25 cellular contexts compared by ENCODE assay signal in the genomic region with DNA sequence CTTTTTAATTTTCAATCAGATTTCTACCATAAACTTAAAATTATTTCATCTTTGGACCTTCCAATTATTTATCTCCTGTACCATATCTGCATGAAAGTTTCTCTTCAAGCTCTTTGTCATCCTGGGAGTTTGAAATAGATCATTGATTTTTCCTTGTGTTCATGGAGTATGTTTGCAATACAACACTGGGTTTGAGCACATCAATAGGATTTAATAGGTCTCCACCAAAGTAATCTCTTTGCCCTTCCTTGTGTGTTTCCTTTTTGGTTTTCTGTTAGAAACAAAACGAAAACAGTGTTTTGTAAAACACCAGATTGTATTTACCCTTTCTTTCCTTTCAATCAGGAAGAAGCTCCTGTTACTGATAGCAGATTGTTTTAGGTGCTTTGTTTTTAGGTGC. TPM values are rescaled to one million over a fixed set of nuclear protein-coding genes. Genes with fewer than 3 reads are reported as not detected.
DNase-seq lines count a peak whose midpoint lies in the region; ATAC-seq, FAIRE-seq and TF ChIP-seq lines count a peak whose summit lies in the region.
"Had no signal": no experiment of that assay in that cellular context is flagged by ENCODE, and none has a peak within 500 bp of the region (broad histone marks: within the 10 kb centered on the region; RNA-seq: fewer than 3 reads in every experiment).

No MANE protein-coding gene starts in this region.

- H2AFZ ChIP-seq in HepG2 (ENCODE audit: low read length) = no peak overlapping the region

- H3K27ac Mint-ChIP-seq in activated CD4-positive, alpha-beta T cell treated with anti-CD3 and anti-CD28 coated beads for 36 hours = peak overlapping the region; percentile 25
- peak overlapping the region; percentile 12 for H3K27ac Mint-ChIP-seq in progenitor cell of endocrine pancreas
- H3K27ac Mint-ChIP-seq: CD14-positive monocyte had no signal

- peak overlapping the region; percentile 52 for H3K27ac ChIP-seq in HepG2 (ENCODE audit: extremely low read length, insufficient read depth, low read length)
- H3K27ac ChIP-seq in right lobe of liver = no peak overlapping the region
- H3K27ac ChIP-seq: BLaER1 had no signal

- H3K27me3 Mint-ChIP-seq in activated CD4-positive, alpha-beta T cell treated with anti-CD3 and anti-CD28 coated beads for 36 hours = no peaks in the 10 kb centered on the region
- no peaks in the 10 kb centered on the region for H3K27me3 Mint-ChIP-seq in progenitor cell of endocrine pancreas
- H3K27me3 Mint-ChIP-seq: CD8-positive, alpha-beta memory T cell had no signal

- no TSS peak for BruUV-seq in HepG2 (replicated peaks; lab: Mats Ljungman, UMichigan)

- H3K4me1 ChIP-seq in HepG2 (ENCODE audit: insufficient read depth, low read length) (peaks cover 60% of the 10 kb centered on the region), right lobe of liver (peaks cover 0 to 3% (median 0%) of the 10 kb centered on the region in 4 donors)

- peak; percentile 57 for FAIRE-seq in HepG2 (lab: Jason Lieb, UNC)
- peak; percentile 92 for FAIRE-seq in colon (lab: Jason Lieb, UNC)
- FAIRE-seq: GM12878, GM19239 had no signal

- TF ChIP-seq RAD21 in HepG2 (CRISPR knock-in tag; IDR thresholded peaks at IDR 0.05) = no peak

- H3K9ac ChIP-seq in HepG2 (ENCODE audit: insufficient read depth, low read depth, low read length) = no peak overlapping the region
- H3K9ac ChIP-seq: BLaER1 had no signal

- 15% methylated on average over 1 of the region's 1 CpG for WGBS in HepG2 (ENCODE audit: low lambda C conversion rate)
- 9% methylated on average over 1 of the region's 1 CpG for WGBS in right lobe of liver (ENCODE audit: insufficient coverage, low coverage, low lambda C conversion rate, missing lambda C conversion rate)

- ATAC-seq in activated CD4-positive, alpha-beta T cell treated with anti-CD3 and anti-CD28 coated beads for 36 hours = no peak
- peak; percentile 88 for ATAC-seq in HepG2
- ATAC-seq in right lobe of liver = no peak
- no peak for ATAC-seq in GM18520 (IDR thresholded peaks at IDR 0.05; ENCODE audit: unreplicated experiment)
- ATAC-seq: GM12878 had no signal

- CTCF ChIA-PET in activated CD4-positive, alpha-beta T cell treated with anti-CD3 and anti-CD28 coated beads for 36 hours (lab: Charles Lee) = no interaction called here
- CTCF ChIA-PET in HepG2 (lab: Yijun Ruan, JAX; ENCODE audit: low intra/inter-chr PET ratio, low total read pairs) = no interaction called here

- POLR2A ChIA-PET in activated CD4-positive, alpha-beta T cell treated with anti-CD3 and anti-CD28 coated beads for 36 hours (lab: Charles Lee) = no interaction called here
- POLR2A ChIA-PET in HepG2 (lab: Yijun Ruan, JAX) = interaction anchor here (1.0 kb wide), 1 partner anchor 39 kb away, joined by 4 read pairs; no protein-coding TSS in a partner anchor

- TF ChIP-seq EP300 in HepG2 (IDR thresholded peaks at IDR 0.05; ENCODE audit: low read depth in 2 of 2, low read length in 2 of 2) (peak in 1 of 2 experiments; percentile 24; a peak in 1 of 4 replicates), HepG2 (CRISPR knock-in tag; IDR thresholded peaks at IDR 0.05; ENCODE audit: borderline replicate concordance) (no peak)

- intact Hi-C loops in activated CD4-positive, alpha-beta T cell treated with anti-CD3 and anti-CD28 coated beads for 36 hours (cut with DNase I, micrococcal nuclease) = no loop called here
- intact Hi-C loops in HepG2 (cut with micrococcal nuclease; ENCODE audit: unreplicated experiment) = no loop called here
- intact Hi-C loops in right lobe of liver (cut with DNase I) = no loop called here

- peaks cover 58% of the 10 kb centered on the region for H3K79me2 ChIP-seq in HepG2 (ENCODE audit: insufficient read depth, low read length)

- H3K36me3 ChIP-seq in HepG2 (replicated peaks in 1 of 2; ENCODE audit: control insufficient read depth in 1 of 2, insufficient read depth in 2 of 2, low read length in 2 of 2) (peaks cover 2 to 3% of the 10 kb centered on the region in 2 experiments; a peak in 1 of 5 replicates), right lobe of liver (no peaks in the 10 kb centered on the region)

- TF ChIP-seq CTCF in HepG2 (CRISPR knock-in tag; IDR thresholded peaks at IDR 0.05) = no peak
- TF ChIP-seq CTCF in right lobe of liver (IDR thresholded peaks at IDR 0.05) = no peak
- TF ChIP-seq CTCF in progenitor cell of endocrine pancreas (IDR thresholded peaks at IDR 0.05; ENCODE audit: unreplicated experiment) = no peak

- peaks cover 12% of the 10 kb centered on the region for H4K20me1 ChIP-seq in HepG2 (ENCODE audit: insufficient read depth, low read length)

- peaks cover 12% of the 10 kb centered on the region for H3K36me3 Mint-ChIP-seq in activated CD4-positive, alpha-beta T cell treated with anti-CD3 and anti-CD28 coated beads for 36 hours (ENCODE audit: low read depth)
- peaks cover 10% of the 10 kb centered on the region for H3K36me3 Mint-ChIP-seq in progenitor cell of endocrine pancreas (ENCODE audit: insufficient read depth)

- TF ChIP-seq POLR2A in HepG2 (IDR thresholded peaks at IDR 0.05; ENCODE audit: insufficient read depth in 1 of 2, low read depth in 2 of 2, low read length in 2 of 2) (no peak), right lobe of liver (IDR thresholded peaks at IDR 0.05) (no peak)

- H3K4me3 Mint-ChIP-seq in activated CD4-positive, alpha-beta T cell treated with anti-CD3 and anti-CD28 coated beads for 36 hours = no peak overlapping the region
- H3K4me3 Mint-ChIP-seq in progenitor cell of endocrine pancreas (ENCODE audit: low read depth) = no peak overlapping the region
- H3K4me3 Mint-ChIP-seq: CD14-positive monocyte had no signal

- H3K27me3 ChIP-seq in HepG2 (ENCODE audit: control insufficient read depth in 1 of 2, insufficient read depth in 2 of 2, low read length in 2 of 2) (no peaks in the 10 kb centered on the region), right lobe of liver (no peaks in the 10 kb centered on the region)

- no peak overlapping the region for H3K4me3 ChIP-seq in HepG2 (replicated peaks in 1 of 3; ENCODE audit: insufficient read depth in 1 of 3, low read depth in 2 of 3, low read length in 3 of 3)
- no peak overlapping the region for H3K4me3 ChIP-seq in right lobe of liver
- H3K4me3 ChIP-seq: BLaER1, GM12878, HAP-1 had no signal

- H3K9me3 ChIP-seq in HepG2 (ENCODE audit: low read length) (no peaks in the 10 kb centered on the region), right lobe of liver (no peaks in the 10 kb centered on the region)
- H3K9me3 ChIP-seq: BLaER1, HAP-1 had no signal

- no peaks in the 10 kb centered on the region for H3K9me3 Mint-ChIP-seq in activated CD4-positive, alpha-beta T cell treated with anti-CD3 and anti-CD28 coated beads for 36 hours (ENCODE audit: low read depth)
- H3K9me3 Mint-ChIP-seq in progenitor cell of endocrine pancreas (ENCODE audit: low read depth) = peaks cover 15% of the 10 kb centered on the region
- H3K9me3 Mint-ChIP-seq: CD8-positive, alpha-beta memory T cell had no signal

- in situ Hi-C loops in HepG2 (cut with HindIII; ENCODE audit: extremely low pct_ligation_motif_present, low pct_unique_long_range_greater_than_20kb) = no loop called here

- H3K4me1 Mint-ChIP-seq in activated CD4-positive, alpha-beta T cell treated with anti-CD3 and anti-CD28 coated beads for 36 hours = peaks cover 31% of the 10 kb centered on the region
- H3K4me1 Mint-ChIP-seq in progenitor cell of endocrine pancreas (ENCODE audit: low read depth) = peaks cover 21% of the 10 kb centered on the region

- no peak for DNase-seq in activated CD4-positive, alpha-beta T cell treated with anti-CD3 and anti-CD28 coated beads for 36 hours
- DNase-seq in activated CD4-positive, alpha-beta T cell treated with anti-CD3 and anti-CD28 coated beads, Interleukin-2, amount 50 U/mL, for 1 hour = no peak
- DNase-seq in HepG2 (ENCODE audit: low spot score) = no peak
- DNase-seq in right lobe of liver = no peak
- DNase-seq in progenitor cell of endocrine pancreas (ENCODE audit: low spot score, unreplicated experiment) = no peak
- no peak for DNase-seq in hippocampal formation (lab: John Stamatoyannopoulos, UW)
- DNase-seq: 8988T; CD8-positive, alpha-beta memory T cell; COR-L47; DMS 273 treated with DMSO at 0.1 percent for 48 hours; DMS53; DND-41; EL had no signal

- H3K4me2 ChIP-seq in HepG2 (ENCODE audit: low read depth, low read length) = 0 out of 2 replicates have a peak overlapping the region, but pooled peaks have one; percentile 7
- H3K4me2 ChIP-seq: BLaER1 had no signal

RNA-seq across cellular contexts. Expression of gene FMR1, which starts 11.9 kb away (rescaled TPM):
- 10 to 100 TPM; 30.7 to 32.1 TPM for total RNA-seq in activated CD4-positive, alpha-beta T cell treated with anti-CD3 and anti-CD28 coated beads for 36 hours
- total RNA-seq in HepG2 (2016; rRNA removed; fragmentation: Illumina TruSeq; extraction: Trizol) (27.8 and 29.3 TPM in 2 replicates), right lobe of liver (10 to 100 TPM; 16.2 to 32.9 (median 21.5) TPM), progenitor cell of endocrine pancreas (68.3 and 70.8 TPM in 2 replicates)
- total RNA-seq in HepG2 (2016; cell fraction: cytosol; rRNA removed; fragmentation: Illumina TruSeq; extraction: Trizol; ENCODE audit: low read depth) = 7.1 and 8.2 TPM in 2 replicates
- 27.9 and 28.2 TPM in 2 replicates for total RNA-seq in HepG2 (2016; cell fraction: insoluble cytoplasmic fraction; rRNA removed; fragmentation: Illumina TruSeq; extraction: Trizol)
- 10.8 and 13.7 TPM in 2 replicates for total RNA-seq in HepG2 (2016; cell fraction: membrane; rRNA removed; fragmentation: Illumina TruSeq; extraction: Trizol)
- total RNA-seq in HepG2 (2016; cell fraction: nucleus; rRNA removed; fragmentation: Illumina TruSeq; extraction: Trizol) = 40.4 and 42.5 TPM in 2 replicates
- 47.1 and 49.6 TPM in 2 replicates for polyA plus RNA-seq in HepG2 (2011; rRNA removed)
- polyA plus RNA-seq in HepG2 (2011; cell fraction: cytosol; rRNA removed) = 13.5 and 21.4 TPM in 2 replicates
- 67.5 and 88.7 TPM in 2 replicates for polyA plus RNA-seq in HepG2 (2011; cell fraction: nucleus; rRNA removed)
- 58.7 and 86.7 TPM in 2 replicates for polyA plus RNA-seq in HepG2 (2012)
- 1.1 and 1.3 TPM in 2 replicates for polyA plus RNA-seq in HepG2 (2016; cell fraction: cytosol; fragmentation: Illumina TruSeq; extraction: Trizol; ENCODE audit: low read depth)
- 28.9 and 30.6 TPM in 2 replicates for polyA plus RNA-seq in HepG2 (2016; cell fraction: insoluble cytoplasmic fraction; fragmentation: Illumina TruSeq; extraction: Trizol; ENCODE audit: low read depth)
- polyA plus RNA-seq in HepG2 (2016; cell fraction: membrane; fragmentation: Illumina TruSeq; extraction: Trizol; ENCODE audit: low read depth) = 4.3 and 6.1 TPM in 2 replicates
- polyA plus RNA-seq in HepG2 (2016; cell fraction: nucleus; fragmentation: Illumina TruSeq; extraction: Trizol; ENCODE audit: insufficient read depth, low read depth) = 56.9 and 61.9 TPM in 2 replicates
- polyA minus RNA-seq in HepG2 (2011; rRNA and poly(A)+ RNA removed; ENCODE audit: low replicate concordance) = 19.4 and 22.9 TPM in 2 replicates
- 28.4 and 38.1 TPM in 2 replicates for polyA minus RNA-seq in HepG2 (2011; cell fraction: cytosol; rRNA and poly(A)+ RNA removed)
- 172 and 229 TPM in 2 replicates for polyA minus RNA-seq in HepG2 (2011; cell fraction: nucleus; rRNA and poly(A)+ RNA removed)

RNA-seq across cellular contexts. Expression of gene FMR1NB, which starts 57.5 kb away (rescaled TPM):
- not detected for total RNA-seq in activated CD4-positive, alpha-beta T cell treated with anti-CD3 and anti-CD28 coated beads for 36 hours
- total RNA-seq in HepG2 (2016; rRNA removed; fragmentation: Illumina TruSeq; extraction: Trizol) = not detected in 2 replicates
- not detected in 2 replicates for total RNA-seq in HepG2 (2016; cell fraction: cytosol; rRNA removed; fragmentation: Illumina TruSeq; extraction: Trizol; ENCODE audit: low read depth)
- total RNA-seq in HepG2 (2016; cell fraction: insoluble cytoplasmic fraction; rRNA removed; fragmentation: Illumina TruSeq; extraction: Trizol) = not detected in 2 replicates
- total RNA-seq in HepG2 (2016; cell fraction: membrane; rRNA removed; fragmentation: Illumina TruSeq; extraction: Trizol) = not detected in 2 replicates
- total RNA-seq in HepG2 (2016; cell fraction: nucleus; rRNA removed; fragmentation: Illumina TruSeq; extraction: Trizol) = not detected in 2 replicates
- polyA plus RNA-seq in HepG2 (2011; rRNA removed) = not detected in 2 replicates
- not detected in 2 replicates for polyA plus RNA-seq in HepG2 (2011; cell fraction: cytosol; rRNA removed)
- not detected in 2 replicates for polyA plus RNA-seq in HepG2 (2011; cell fraction: nucleus; rRNA removed)
- not detected in 2 replicates for polyA plus RNA-seq in HepG2 (2012)
- polyA plus RNA-seq in HepG2 (2016; cell fraction: cytosol; fragmentation: Illumina TruSeq; extraction: Trizol; ENCODE audit: low read depth) = not detected in 2 replicates
- polyA plus RNA-seq in HepG2 (2016; cell fraction: insoluble cytoplasmic fraction; fragmentation: Illumina TruSeq; extraction: Trizol; ENCODE audit: low read depth) = not detected in 2 replicates
- not detected in 2 replicates for polyA plus RNA-seq in HepG2 (2016; cell fraction: membrane; fragmentation: Illumina TruSeq; extraction: Trizol; ENCODE audit: low read depth)
- not detected in 2 replicates for polyA plus RNA-seq in HepG2 (2016; cell fraction: nucleus; fragmentation: Illumina TruSeq; extraction: Trizol; ENCODE audit: insufficient read depth, low read depth)
- polyA minus RNA-seq in HepG2 (2011; rRNA and poly(A)+ RNA removed; ENCODE audit: low replicate concordance) = not detected in 2 replicates
- polyA minus RNA-seq in HepG2 (2011; cell fraction: cytosol; rRNA and poly(A)+ RNA removed) = not detected in 2 replicates
- not detected in 2 replicates for polyA minus RNA-seq in HepG2 (2011; cell fraction: nucleus; rRNA and poly(A)+ RNA removed)
- total RNA-seq in right lobe of liver = not detected
- not detected in 2 replicates for total RNA-seq in progenitor cell of endocrine pancreas
- total RNA-seq: A673; CD8-positive, alpha-beta memory T cell; G401; GM12878; H4; HT-29 had no signal
- polyA plus RNA-seq: AG04450; CD14-positive monocyte; CD8-positive, alpha-beta memory T cell had no signal
